8 cellular contexts compared by ENCODE assay signal in the genomic region with DNA sequence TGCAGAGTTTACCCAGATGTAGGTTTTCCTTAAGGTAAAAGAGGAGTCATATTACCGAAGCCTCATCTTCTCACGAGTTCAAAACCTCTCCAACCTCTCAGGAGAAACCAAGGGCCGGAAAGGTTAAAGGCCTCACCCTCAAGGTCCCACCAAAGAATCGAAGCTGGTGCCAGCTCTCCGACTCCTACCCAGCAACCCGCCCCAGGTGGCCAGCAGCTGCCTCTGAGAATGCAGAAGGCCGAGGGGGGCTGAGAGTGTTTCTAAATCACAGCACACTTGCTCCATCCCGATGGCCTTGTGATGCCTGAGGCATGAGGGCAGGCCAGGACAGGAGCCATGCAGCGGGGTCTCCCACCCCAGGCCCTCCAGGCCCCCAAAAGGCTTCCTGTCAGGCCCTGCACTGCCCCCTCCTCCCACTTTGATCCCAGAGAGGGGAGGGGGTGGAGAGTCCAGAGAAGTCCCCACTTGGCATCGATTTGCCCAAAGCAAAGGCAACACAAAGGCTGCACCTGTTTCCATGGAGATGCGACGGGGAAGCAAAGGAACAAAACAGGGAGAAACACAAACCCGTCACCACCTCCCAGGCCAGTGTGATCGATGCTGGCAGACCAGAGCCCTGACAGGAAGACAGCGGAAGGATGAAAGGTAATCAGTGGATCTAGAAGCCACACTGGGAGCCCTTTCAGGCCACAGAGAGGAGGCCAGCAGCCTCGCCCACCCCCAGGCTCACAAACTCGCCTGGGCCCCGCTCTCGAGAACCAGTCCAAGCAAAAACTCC. TPM values are rescaled to one million over a fixed set of nuclear protein-coding genes. Genes with fewer than 3 reads are reported as not detected.
DNase-seq lines count a peak whose midpoint lies in the region; ATAC-seq, FAIRE-seq and TF ChIP-seq lines count a peak whose summit lies in the region.

No MANE protein-coding gene starts in this region.

- H3K79me2 ChIP-seq in mammary epithelial cell (ENCODE audit: insufficient read depth, low read length) (no peaks in the 10 kb centered on the region), astrocyte (ENCODE audit: insufficient read depth, low read length) (peaks cover 49% of the 10 kb centered on the region)

- H3K9ac ChIP-seq in mammary epithelial cell (ENCODE audit: insufficient read depth, low read length) (no peak overlapping the region), astrocyte (ENCODE audit: low read length) (no peak overlapping the region)

- no peaks in the 10 kb centered on the region for H3K27me3 ChIP-seq in mammary epithelial cell (ENCODE audit: insufficient read depth, low read length)
- H3K27me3 ChIP-seq in astrocyte (ENCODE audit: insufficient read depth, low read length), result no peaks in the 10 kb centered on the region
- no peaks in the 10 kb centered on the region for H3K27me3 ChIP-seq in uterus

- H3K4me3 ChIP-seq in mammary epithelial cell (replicated peaks in 1 of 3; ENCODE audit: insufficient read depth in 1 of 3, low read depth in 2 of 3, low read length in 3 of 3) (no peak overlapping the region), astrocyte (ENCODE audit: insufficient read depth, low read depth, low read length) (no peak overlapping the region), mesodermal cell (ENCODE audit: extremely low read depth, insufficient read depth, low read length, poor library complexity, severe bottlenecking) (no peak overlapping the region), uterus (no peak overlapping the region)

- TF ChIP-seq POLR2A in uterus (IDR thresholded peaks at IDR 0.05), result no peak

- H3K4me1 Mint-ChIP-seq in MCF 10A (ENCODE audit: insufficient read depth, unreplicated experiment) (peaks cover 29% of the 10 kb centered on the region), astrocyte (ENCODE audit: low read depth, unreplicated experiment) (peaks cover 32% of the 10 kb centered on the region)

- CTCF ChIA-PET in MCF 10A (lab: Yijun Ruan, JAX) (interaction anchor here (0.6 to 0.9 kb wide), 2 partner anchors 58 to 110 kb away, joined by 3 to 5 read pairs; no protein-coding TSS in a partner anchor), mammary epithelial cell (lab: Charles Lee; ENCODE audit: low non-redundant PET) (no interaction called here)

- no peak overlapping the region for H3K4me3 Mint-ChIP-seq in MCF 10A (ENCODE audit: unreplicated experiment)
- no peak overlapping the region for H3K4me3 Mint-ChIP-seq in astrocyte (ENCODE audit: unreplicated experiment)

- H4K20me1 ChIP-seq in mammary epithelial cell (ENCODE audit: insufficient read depth, low read length), result no peaks in the 10 kb centered on the region
- peaks cover 61% of the 10 kb centered on the region for H4K20me1 ChIP-seq in astrocyte (ENCODE audit: insufficient read depth, low read length)

- POLR2A ChIA-PET in MCF 10A (lab: Yijun Ruan, JAX), result interaction anchor here (1.3 to 1.7 kb wide), 3 partner anchors 13 to 66 kb away, joined by 3 to 6 read pairs (median 5); no protein-coding TSS in a partner anchor

- H3K9me3 Mint-ChIP-seq in MCF 10A (ENCODE audit: unreplicated experiment) (no peaks in the 10 kb centered on the region), astrocyte (ENCODE audit: unreplicated experiment) (no peaks in the 10 kb centered on the region)

- no peak overlapping the region for H3K4me2 ChIP-seq in mammary epithelial cell (ENCODE audit: insufficient read depth, low read depth, low read length)
- peak overlapping the region; percentile 12 for H3K4me2 ChIP-seq in astrocyte (ENCODE audit: low read length)

- H3K36me3 Mint-ChIP-seq in MCF 10A (ENCODE audit: insufficient read depth, unreplicated experiment) (no peaks in the 10 kb centered on the region), astrocyte (ENCODE audit: low read depth, unreplicated experiment) (peaks cover 2% of the 10 kb centered on the region)

- H2AFZ ChIP-seq in mammary epithelial cell (ENCODE audit: low read depth, low read length), result no peak overlapping the region
- no peak overlapping the region for H2AFZ ChIP-seq in astrocyte (ENCODE audit: low read depth, low read length)

- H3K9me3 ChIP-seq in mammary epithelial cell (replicated peaks; ENCODE audit: insufficient read depth, low read length) (no peaks in the 10 kb centered on the region), astrocyte (ENCODE audit: insufficient read depth, low read depth, low read length) (no peaks in the 10 kb centered on the region), mesodermal cell (ENCODE audit: control insufficient read depth, low read length) (no peaks in the 10 kb centered on the region), uterus (no peaks in the 10 kb centered on the region)

- peaks cover 24% of the 10 kb centered on the region for H3K4me1 ChIP-seq in mammary epithelial cell (ENCODE audit: insufficient read depth, low read length)
- peaks cover 14% of the 10 kb centered on the region for H3K4me1 ChIP-seq in astrocyte (ENCODE audit: insufficient read depth, low read length)
- peaks cover 46% of the 10 kb centered on the region for H3K4me1 ChIP-seq in mesodermal cell (ENCODE audit: control insufficient read depth, insufficient read depth, low read length, poor library complexity, severe bottlenecking)
- peaks cover 7 to 12% of the 10 kb centered on the region in 2 donors for H3K4me1 ChIP-seq in uterus

- TF ChIP-seq CTCF in MCF 10A (IDR thresholded peaks at IDR 0.05; ENCODE audit: unreplicated experiment) (no peak), mammary epithelial cell (conservative IDR thresholded peaks at IDR 0.05 in 1 of 2, IDR thresholded peaks at IDR 0.05 in 1 of 2; ENCODE audit: extremely low read depth in 1 of 2, insufficient read depth in 1 of 2, low read depth in 1 of 2, low read length in 2 of 2) (no peak), astrocyte (IDR thresholded peaks at IDR 0.05; ENCODE audit: insufficient read depth, low read depth, low read length) (no peak), uterus (IDR thresholded peaks at IDR 0.05) (no peak)

- intact Hi-C loops in MCF 10A (cut with micrococcal nuclease) (no loop called here), mammary epithelial cell (cut with micrococcal nuclease) (no loop called here), uterus (cut with DNase I; ENCODE audit: low total_unique reads) (no loop called here)

- H3K27ac ChIP-seq in mammary epithelial cell (ENCODE audit: insufficient read depth, low read depth, low read length) (no peak overlapping the region), astrocyte (ENCODE audit: low read depth, low read length) (no peak overlapping the region), mesodermal cell (ENCODE audit: low read depth, low read length, severe bottlenecking) (peak overlapping the region; percentile 92), uterus (peak overlapping the region; percentile 67 to 91)

- no peaks in the 10 kb centered on the region for H3K36me3 ChIP-seq in mammary epithelial cell (ENCODE audit: insufficient read depth, low read length)
- no peaks in the 10 kb centered on the region for H3K36me3 ChIP-seq in astrocyte (ENCODE audit: insufficient read depth, low read length)
- H3K36me3 ChIP-seq in mesodermal cell (ENCODE audit: control insufficient read depth, insufficient read depth, low read length), result no peaks in the 10 kb centered on the region
- no peaks in the 10 kb centered on the region for H3K36me3 ChIP-seq in uterus

- H3K27ac Mint-ChIP-seq in MCF 10A (ENCODE audit: low read depth, unreplicated experiment) (peak overlapping the region; percentile 58), astrocyte (ENCODE audit: unreplicated experiment) (peak overlapping the region; percentile 34)

- FAIRE-seq in astrocyte (lab: Jason Lieb, UNC), result no peak

- no peak for DNase-seq in MCF 10A (ENCODE audit: unreplicated experiment)
- no peak for DNase-seq in mammary epithelial cell
- DNase-seq in astrocyte (ENCODE audit: low read depth), result no peak
- no peak for DNase-seq in uterus
- DNase-seq in UCSD-AML1 (lab: John Stamatoyannopoulos, UW; ENCODE audit: unreplicated experiment), result no peak

- WGBS in mammary epithelial cell (ENCODE audit: low coverage, missing lambda C conversion rate), result 82% methylated on average over 16 of the region's 19 CpGs
- WGBS in mesodermal cell (ENCODE audit: insufficient coverage in 2 of 2), 2 experiments, result 51 to 63% methylated on average over 9 to 14 of the region's 19 CpGs

- in situ Hi-C loops in mammary epithelial cell (cut with MboI; ENCODE audit: low sequenced_read_pairs in 2 of 2), result no loop called here

- no TSS peak for BruUV-seq in MCF 10A (replicated peaks; lab: Mats Ljungman, UMichigan)
- no TSS peak for BruUV-seq in mammary epithelial cell (replicated peaks; lab: Mats Ljungman, UMichigan)

- no peak for ATAC-seq in GM21367 (IDR thresholded peaks at IDR 0.05; ENCODE audit: unreplicated experiment)
- ATAC-seq in GM18868 (IDR thresholded peaks at IDR 0.05; ENCODE audit: unreplicated experiment), result no peak

- dilution Hi-C loops in mammary epithelial cell (cut with HindIII; ENCODE audit: low sequenced_read_pairs), result no loop called here

- H3K27me3 Mint-ChIP-seq in MCF 10A (ENCODE audit: insufficient read depth, unreplicated experiment), result no peaks in the 10 kb centered on the region
- H3K27me3 Mint-ChIP-seq in astrocyte (ENCODE audit: low read depth, unreplicated experiment), result no peaks in the 10 kb centered on the region

RNA-seq across cellular contexts. Expression of gene CUEDC1, which starts 39.0 kb away (rescaled TPM):
- total RNA-seq in MCF 10A (2022) (15.6 and 21.5 TPM in 2 replicates), mammary epithelial cell (10 to 100 TPM in 1 of 2 donors, 1 to 10 TPM in 1; 1.8 to 14.4 TPM), astrocyte (37.4 and 43.7 TPM in 2 replicates), uterus (10 to 100 TPM in 3 of 4 donors, 1 to 10 TPM in 1; 7.9 to 63.6 (median 18.8) TPM)
- polyA plus RNA-seq in mammary epithelial cell, result 9.2 TPM
- 22.4 TPM for polyA minus RNA-seq in mammary epithelial cell
- 17.0 TPM for polyA plus RNA-seq in mesodermal cell (2013, experiment 1 of 2)
- 17.3 TPM for polyA plus RNA-seq in mesodermal cell (2013, experiment 2 of 2)

Comparison
In these comparisons a context has a peak if more than half of its experiments do, and no peak if none do; other contexts are left out.
1. H3K27ac ChIP-seq: peak in mesodermal cell (single experiment) and uterus (2 of 2); none in mammary epithelial cell (single experiment) and astrocyte (single experiment).